8 cellular contexts compared by ENCODE assay signal in the genomic region with DNA sequence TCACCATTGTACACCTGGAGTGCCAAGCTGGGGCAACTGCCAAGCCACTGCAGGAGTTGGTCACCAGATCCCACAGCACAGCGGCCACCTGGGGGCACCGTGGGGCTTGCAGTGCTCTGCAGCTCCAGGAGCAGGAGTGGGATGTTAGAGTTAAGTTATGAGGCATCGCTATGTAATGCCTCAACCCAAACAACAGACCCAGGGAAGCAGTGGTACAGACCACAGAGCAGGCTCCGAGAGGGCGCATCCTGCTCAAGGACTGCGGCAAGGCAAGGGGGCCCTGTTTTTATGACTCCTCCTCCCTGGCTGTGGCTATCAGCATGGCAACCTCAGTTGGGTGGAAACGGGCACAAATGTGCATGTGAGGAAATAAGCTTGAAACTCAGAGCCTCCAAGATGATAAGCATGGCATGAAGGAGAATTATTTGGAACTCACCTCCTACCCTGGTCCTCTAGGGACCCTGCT.
DNase-seq lines count a peak whose midpoint lies in the region; ATAC-seq and TF ChIP-seq lines count a peak whose summit lies in the region.

No MANE protein-coding gene starts in this region.

- H3K4me3 ChIP-seq in GM23338 (no peak overlapping the region), mesodermal cell (ENCODE audit: extremely low read depth, insufficient read depth, low read length, poor library complexity, severe bottlenecking) (no peak overlapping the region)

- peak; percentile 89 for ATAC-seq in GM23338
- ATAC-seq in activated CD8-positive, alpha-beta memory T cell treated with anti-CD3 and anti-CD28 coated beads, Interleukin-2, amount 10 ng/mL, durations not matched to agents 7 days and 5 days = peak; percentile 91
- peak; percentile 99 for ATAC-seq in effector memory CD8-positive, alpha-beta T cell (replicated peaks)
- no peak for ATAC-seq in HG03159 (IDR thresholded peaks at IDR 0.05; ENCODE audit: unreplicated experiment)

- no peaks in the 10 kb centered on the region for H3K4me1 ChIP-seq in GM23338 (ENCODE audit: insufficient read depth)
- H3K4me1 ChIP-seq in mesodermal cell (ENCODE audit: control insufficient read depth, insufficient read depth, low read length, poor library complexity, severe bottlenecking) = peaks cover 11% of the 10 kb centered on the region

- no peaks in the 10 kb centered on the region for H3K36me3 Mint-ChIP-seq in GM23338 (ENCODE audit: low read depth)
- H3K36me3 Mint-ChIP-seq in activated CD8-positive, alpha-beta memory T cell treated with anti-CD3 and anti-CD28 coated beads, Interleukin-2, amount 10 ng/mL, durations not matched to agents 7 days and 5 days = no peaks in the 10 kb centered on the region
- H3K36me3 Mint-ChIP-seq in effector memory CD8-positive, alpha-beta T cell (ENCODE audit: insufficient read depth) = peaks cover 6% of the 10 kb centered on the region

- no peak overlapping the region for H3K4me2 ChIP-seq in GM23338

- no peaks in the 10 kb centered on the region for H3K4me1 Mint-ChIP-seq in GM23338
- H3K4me1 Mint-ChIP-seq in activated CD8-positive, alpha-beta memory T cell treated with anti-CD3 and anti-CD28 coated beads, Interleukin-2, amount 10 ng/mL, durations not matched to agents 7 days and 5 days = peaks cover 14% of the 10 kb centered on the region
- H3K4me1 Mint-ChIP-seq in effector memory CD8-positive, alpha-beta T cell (ENCODE audit: low read depth in 2 of 2) = peaks cover 13 to 22% of the 10 kb centered on the region in 2 donors

- no peaks in the 10 kb centered on the region for H3K36me3 ChIP-seq in GM23338 (ENCODE audit: insufficient read depth)
- no peaks in the 10 kb centered on the region for H3K36me3 ChIP-seq in mesodermal cell (ENCODE audit: control insufficient read depth, insufficient read depth, low read length)

- peak; percentile 49 to 86 for TF ChIP-seq CTCF in GM23338 (conservative IDR thresholded peaks at IDR 0.05; ENCODE audit: low read depth in 2 of 2)

- H3K27me3 ChIP-seq in GM23338 (ENCODE audit: insufficient read depth) = no peaks in the 10 kb centered on the region

- no peaks in the 10 kb centered on the region for H3K9me3 Mint-ChIP-seq in GM23338
- H3K9me3 Mint-ChIP-seq in activated CD8-positive, alpha-beta memory T cell treated with anti-CD3 and anti-CD28 coated beads, Interleukin-2, amount 10 ng/mL, durations not matched to agents 7 days and 5 days (ENCODE audit: low read depth) = no peaks in the 10 kb centered on the region
- no peaks in the 10 kb centered on the region for H3K9me3 Mint-ChIP-seq in effector memory CD8-positive, alpha-beta T cell

- H4K20me1 ChIP-seq in GM23338 (replicated peaks; ENCODE audit: insufficient read depth) = no peaks in the 10 kb centered on the region

- H3K9me3 ChIP-seq in mesodermal cell (ENCODE audit: control insufficient read depth, low read length) = no peaks in the 10 kb centered on the region

- no peaks in the 10 kb centered on the region for H3K79me2 ChIP-seq in GM23338 (replicated peaks; ENCODE audit: insufficient read depth)

- no peak overlapping the region for H3K4me3 Mint-ChIP-seq in GM23338
- no peak overlapping the region for H3K4me3 Mint-ChIP-seq in activated CD8-positive, alpha-beta memory T cell treated with anti-CD3 and anti-CD28 coated beads, Interleukin-2, amount 10 ng/mL, durations not matched to agents 7 days and 5 days
- peak overlapping the region in 1 of 2 donors; percentile 46 for H3K4me3 Mint-ChIP-seq in effector memory CD8-positive, alpha-beta T cell

- 51 to 57% methylated on average over 3 of the region's 7 CpGs for WGBS in mesodermal cell (ENCODE audit: insufficient coverage in 2 of 2), 2 experiments

- DNase-seq in AG08395 (ENCODE audit: low spot score) (peak; percentile 96), GM23338 (ENCODE audit: low spot score) (peak; percentile 71), NCI-H82 treated with DMSO at 0.1 percent for 48 hours (lab: John Stamatoyannopoulos, UW; ENCODE audit: unreplicated experiment) (peak; percentile 24)
- peak; percentile 89 for DNase-seq in activated CD8-positive, alpha-beta memory T cell treated with anti-CD3 and anti-CD28 coated beads, Interleukin-2, amount 10 ng/mL, durations not matched to agents 7 days and 5 days
- DNase-seq in effector memory CD8-positive, alpha-beta T cell = peak; percentile 42 to 55 (median 46)
- peak; percentile 36 for DNase-seq in stimulated activated CD8-positive, alpha-beta memory T cell treated with anti-CD3 and anti-CD28 coated beads, Interleukin-15, amount 100 ng/mL, for 24 hours (ENCODE audit: low read depth)

- no peak overlapping the region for H3K27ac Mint-ChIP-seq in GM23338
- peak overlapping the region; percentile 54 for H3K27ac Mint-ChIP-seq in activated CD8-positive, alpha-beta memory T cell treated with anti-CD3 and anti-CD28 coated beads, Interleukin-2, amount 10 ng/mL, durations not matched to agents 7 days and 5 days
- H3K27ac Mint-ChIP-seq in effector memory CD8-positive, alpha-beta T cell = peak overlapping the region; percentile 61 to 68

- peaks cover 5% of the 10 kb centered on the region for H3K27me3 Mint-ChIP-seq in GM23338 (ENCODE audit: insufficient read depth, low read depth, poor library complexity)
- peaks cover 3% of the 10 kb centered on the region for H3K27me3 Mint-ChIP-seq in activated CD8-positive, alpha-beta memory T cell treated with anti-CD3 and anti-CD28 coated beads, Interleukin-2, amount 10 ng/mL, durations not matched to agents 7 days and 5 days
- H3K27me3 Mint-ChIP-seq in effector memory CD8-positive, alpha-beta T cell = no peaks in the 10 kb centered on the region

- H3K9me2 ChIP-seq in GM23338 (ENCODE audit: insufficient read depth) = no peaks in the 10 kb centered on the region

- no peak overlapping the region for H3K27ac ChIP-seq in GM23338 (ENCODE audit: low read depth)
- peak overlapping the region; percentile 58 for H3K27ac ChIP-seq in mesodermal cell (ENCODE audit: low read depth, low read length, severe bottlenecking)

- H3F3A ChIP-seq in GM23338 (replicated peaks; ENCODE audit: low read depth) = no peaks in the 10 kb centered on the region

- CTCF ChIA-PET in activated CD8-positive, alpha-beta memory T cell treated with anti-CD3 and anti-CD28 coated beads, Interleukin-2, amount 10 ng/mL, durations not matched to agents 7 days and 5 days (lab: Charles Lee) = interaction anchor here (0.6 to 5.7 kb wide), 28 partner anchors 9 to 1357 kb away, joined by 3 to 55 read pairs (median 4); partner anchors contain the start of genes MPHOSPH9, MTRFR and PITPNM2

- no peak overlapping the region for H2AFZ ChIP-seq in GM23338

TF ChIP-seq in GM23338, 12 proteins besides CTCF, POLR2A, EP300 and RAD21 (continues in another document):
- TF ChIP-seq ZNF114 (CRISPR knock-in tag; IDR thresholded peaks at IDR 0.05) = no peak
- TF ChIP-seq NANOG (IDR thresholded peaks at IDR 0.05; ENCODE audit: borderline replicate concordance) = no peak
- no peak for TF ChIP-seq STAT1 (IDR thresholded peaks at IDR 0.05; ENCODE audit: unreplicated experiment)
- no peak for TF ChIP-seq JUNB (IDR thresholded peaks at IDR 0.05; ENCODE audit: unreplicated experiment)
- no peak for TF ChIP-seq ZNF331 (CRISPR knock-in tag; IDR thresholded peaks at IDR 0.05; ENCODE audit: low read depth)

Comparison
In these comparisons a context has a peak if more than half of its experiments do, and no peak if none do; other contexts are left out.
1. DNase-seq: peak in every context shown above with its lines; median percentile 96 in AG08395; 89 in activated CD8-positive, alpha-beta memory T cell treated with anti-CD3 and anti-CD28 coated beads, Interleukin-2, amount 10 ng/mL, durations not matched to agents 7 days and 5 days; 71 in GM23338; 46 in effector memory CD8-positive, alpha-beta T cell; 36 in stimulated activated CD8-positive, alpha-beta memory T cell treated with anti-CD3 and anti-CD28 coated beads, Interleukin-15, amount 100 ng/mL, for 24 hours; 24 in NCI-H82 treated with DMSO at 0.1 percent for 48 hours.